8 cellular contexts compared by ENCODE assay signal in the genomic region with DNA sequence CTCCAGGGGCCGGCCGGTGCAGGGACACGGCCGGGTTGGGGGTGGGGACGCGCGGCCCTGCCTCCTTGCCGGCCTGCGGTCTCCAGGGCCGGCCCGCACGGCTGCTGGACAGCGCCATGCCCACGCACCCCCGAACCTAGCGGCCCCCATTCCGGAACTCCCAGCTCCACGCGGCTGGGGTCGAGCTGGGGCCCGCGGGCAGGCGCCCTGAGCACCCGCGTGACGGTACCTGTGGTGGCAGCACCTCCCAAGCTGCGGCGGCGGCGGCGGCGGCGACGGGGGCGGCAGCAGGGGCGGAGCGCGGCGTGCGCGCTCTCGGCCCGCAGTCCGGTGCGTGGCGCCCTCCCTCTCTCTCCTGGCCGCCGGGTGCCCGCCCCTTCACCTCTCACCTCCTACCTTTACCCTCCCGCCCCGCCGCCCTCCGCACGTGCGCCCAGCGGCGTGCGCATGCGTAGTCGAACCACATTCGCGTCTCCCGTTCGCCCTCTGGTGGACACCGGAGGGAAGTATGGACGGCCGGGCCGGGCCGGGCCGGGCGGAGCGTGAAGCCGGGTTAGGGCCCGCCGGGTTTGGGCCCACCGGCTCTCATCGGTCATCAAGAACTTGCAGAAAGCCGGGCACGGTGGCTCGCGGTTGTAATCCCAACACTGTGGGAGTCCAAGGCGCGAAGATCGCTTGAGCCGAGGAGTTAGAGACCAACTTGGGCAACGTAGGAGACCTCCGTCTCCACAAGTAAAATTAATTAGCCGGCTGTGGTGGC. TPM values are rescaled to one million over a fixed set of nuclear protein-coding genes. Genes with fewer than 3 reads are reported as not detected.
DNase-seq lines count a peak whose midpoint lies in the region; ATAC-seq and TF ChIP-seq lines count a peak whose summit lies in the region.

A gene (minus strand): TSS at position 372 of the 760 bp plus-strand sequence. CDS start 32,948 bp downstream, outside the sequence.

- H3K36me3 ChIP-seq in KOPT-K1 (ENCODE audit: insufficient read depth, low read length), result no peaks in the 10 kb centered on the region

- peak within 1 kb of the TSS; percentile 91 for H3K27ac Mint-ChIP-seq in activated T-helper 17 cell treated with anti-CD3 and anti-CD28 coated beads, Interleukin-2, amount 50 U/mL, for 72 hours
- H3K27ac Mint-ChIP-seq in natural killer cell, result peak within 1 kb of the TSS; percentile 90 to 95

- no peaks in the 10 kb centered on the region for H3K9me3 Mint-ChIP-seq in activated T-helper 17 cell treated with anti-CD3 and anti-CD28 coated beads, Interleukin-2, amount 50 U/mL, for 72 hours
- no peaks in the 10 kb centered on the region for H3K9me3 Mint-ChIP-seq in natural killer cell

- no peaks in the 10 kb centered on the region for H3K36me3 Mint-ChIP-seq in activated T-helper 17 cell treated with anti-CD3 and anti-CD28 coated beads, Interleukin-2, amount 50 U/mL, for 72 hours (ENCODE audit: low read depth)
- no peaks in the 10 kb centered on the region for H3K36me3 Mint-ChIP-seq in natural killer cell

- H3K4me1 Mint-ChIP-seq in activated T-helper 17 cell treated with anti-CD3 and anti-CD28 coated beads, Interleukin-2, amount 50 U/mL, for 72 hours, result peaks cover 8% of the 10 kb centered on the region
- H3K4me1 Mint-ChIP-seq in natural killer cell, result peaks cover 23 to 30% of the 10 kb centered on the region in 2 donors

- no peaks in the 10 kb centered on the region for H3K27me3 Mint-ChIP-seq in activated T-helper 17 cell treated with anti-CD3 and anti-CD28 coated beads, Interleukin-2, amount 50 U/mL, for 72 hours
- no peaks in the 10 kb centered on the region for H3K27me3 Mint-ChIP-seq in natural killer cell (ENCODE audit: low read depth in 2 of 2)

- DNase-seq in EL (peak; percentile 84), RWPE1 (ENCODE audit: low spot score) (peak; percentile 85), fibroblast of mammary gland (ENCODE audit: low read depth) (peak; percentile 78), natural killer cell (peak; percentile 95)
- peak; percentile 88 to 96 (median 94) for DNase-seq in stimulated activated naive CD4-positive, alpha-beta T cell (lab: John Stamatoyannopoulos, UW)

- no peaks in the 10 kb centered on the region for H3K9me3 ChIP-seq in KOPT-K1 (ENCODE audit: insufficient read depth, low read length, poor library complexity, severe bottlenecking)

- TF ChIP-seq CTCF in RWPE1 (conservative IDR thresholded peaks at IDR 0.05; ENCODE audit: low read depth) (peak; percentile 89), fibroblast of mammary gland (conservative IDR thresholded peaks at IDR 0.05; ENCODE audit: control insufficient read depth, insufficient read depth, low read depth, low read length) (no peak), natural killer cell (IDR thresholded peaks at IDR 0.05) (peak; percentile 95)

- CTCF ChIA-PET in RWPE1 (lab: Yijun Ruan, JAX), result interaction anchor here (0.6 to 2.0 kb wide), 7 partner anchors 10 to 1618 kb away, joined by 3 to 14 read pairs (median 3); a partner anchor contains a TSS

- H3K27ac ChIP-seq in KOPT-K1 (ENCODE audit: low read depth, low read length, poor library complexity, severe bottlenecking), result peak within 1 kb of the TSS; percentile 69
- H3K27ac ChIP-seq in RWPE1, result peak within 1 kb of the TSS; percentile 82

- POLR2A ChIA-PET in RWPE1 (lab: Yijun Ruan, JAX; ENCODE audit: low non-redundant PET), result no interaction called here

- peak within 1 kb of the TSS; percentile 62 for H3K4me3 ChIP-seq in fibroblast of mammary gland (ENCODE audit: control insufficient read depth, low read depth, low read length)

- ATAC-seq in GM21825 (IDR thresholded peaks at IDR 0.05; ENCODE audit: unreplicated experiment) (peak; percentile 92), natural killer cell (peak; percentile 92 to 96 (median 93))
- peak; percentile 94 for ATAC-seq in activated T-helper 17 cell treated with anti-CD3 and anti-CD28 coated beads, Interleukin-2, amount 50 U/mL, for 72 hours (replicated peaks)

- peak within 1 kb of the TSS; percentile 96 for H3K4me3 Mint-ChIP-seq in activated T-helper 17 cell treated with anti-CD3 and anti-CD28 coated beads, Interleukin-2, amount 50 U/mL, for 72 hours
- H3K4me3 Mint-ChIP-seq in natural killer cell, result peak within 1 kb of the TSS; percentile 94

- intact Hi-C loops in natural killer cell (cut with micrococcal nuclease), result loop anchor here (1.0 kb wide), 4 partner anchors 38 to 770 kb away; a partner anchor contains a TSS

RNA-seq across cellular contexts. Expression of the gene that starts here (rescaled TPM):
- total RNA-seq in activated T-helper 17 cell treated with anti-CD3 and anti-CD28 coated beads, Interleukin-2, amount 50 U/mL, for 72 hours, result 10 to 100 TPM; 44.0 to 73.3 TPM
- 100 to 1,000 TPM in 1 of 3 donors, 10 to 100 TPM in 2; 63.9 to 104 (median 82.7) TPM for total RNA-seq in natural killer cell

Comparison
In these comparisons a context has a peak if more than half of its experiments do, and no peak if none do; other contexts are left out.
1. Peak in every context shown above with its lines: DNase-seq, ATAC-seq, H3K4me3 ChIP-seq and H3K27ac ChIP-seq.